34 cellular contexts compared by ENCODE assay signal in genomic region chr12:51177897-51178296, GRCh38.
"Had no signal": no experiment of that assay in that cellular context is flagged by ENCODE, and none has a peak within 500 bp of the region (broad histone marks: within the 10 kb centered on the region; RNA-seq: fewer than 3 reads in every experiment).

No MANE protein-coding gene starts in this region.

- H3K36me3 ChIP-seq: adrenal gland, ascending aorta, brain microvascular endothelial cell, breast epithelium, cardiac muscle cell had no signal

- FAIRE-seq: astrocyte, bronchial epithelial cell had no signal

- DNase-seq: activated effector memory CD4-positive, alpha-beta T cell treated with anti-CD3 and anti-CD28 coated beads, Interleukin-2, amount 50 U/mL, for 16 hours; activated effector memory CD4-positive, alpha-beta T cell treated with Interleukin-2 at 50 U/mL for 16 hours; activated gamma-delta T cell; activated gamma-delta T cell treated with Interleukin-2 at 50 U/mL for 16 hours; activated naive CD4-positive, alpha-beta T cell; activated naive CD4-positive, alpha-beta T cell treated with anti-CD3 and anti-CD28 coated beads for 36 hours; activated naive CD4-positive, alpha-beta T cell treated with anti-CD3 and anti-CD28 coated beads, Interleukin-2, amount 10 ng/mL, durations not matched to agents 7 days and 5 days; activated naive CD4-positive, alpha-beta T cell treated with anti-CD3 and anti-CD28 coated beads, Interleukin-2, amount 50 U/mL, for 16 hours; activated naive CD4-positive, alpha-beta T cell treated with Interleukin-2 at 50 U/mL for 16 hours; activated naive CD8-positive, alpha-beta T cell treated with anti-CD3 and anti-CD28 coated beads for 36 hours; activated naive CD8-positive, alpha-beta T cell treated with anti-CD3 and anti-CD28 coated beads, Interleukin-2, amount 10 ng/mL, durations not matched to agents 7 days and 5 days; activated naive CD8-positive, alpha-beta T cell treated with anti-CD3 and anti-CD28 coated beads, Interleukin-2, amount 50 U/mL, for 24 hours; activated T-cell treated with anti-CD3 and anti-CD28 coated beads, Interleukin-2, amount 50 U/mL, for 1 hour; activated T-cell treated with anti-CD3 and anti-CD28 coated beads, Interleukin-2, amount 50 U/mL, for 24 hours; activated T-cell treated with anti-CD3 and anti-CD28 coated beads, Interleukin-2, amount 50 U/mL, for 4 hours; activated T-cell treated with anti-CD3 and anti-CD28 coated beads, Interleukin-2, amount 50 U/mL, for 48 hours; activated T-cell treated with anti-CD3 and anti-CD28 coated beads, Interleukin-2, amount 50 U/mL, for 72 hours; adrenal gland; amniotic stem cell; amygdala; anterior cingulate cortex; aorta; body of pancreas; brain microvascular endothelial cell; caudate nucleus; central memory CD4-positive, alpha-beta T cell; cerebellar nuclear complex had no signal

- H3K4me3 ChIP-seq: adrenal gland, ascending aorta, body of pancreas, breast epithelium, cardiac muscle cell had no signal

- H3K9me3 ChIP-seq: adrenal gland, ascending aorta, body of pancreas, breast epithelium had no signal

- H3K4me1 ChIP-seq: adrenal gland, ascending aorta, body of pancreas, breast epithelium had no signal

- H3K27ac ChIP-seq: adrenal gland, ascending aorta, body of pancreas, brain microvascular endothelial cell, breast epithelium, cardiac muscle cell had no signal

- ATAC-seq: activated naive CD4-positive, alpha-beta T cell treated with anti-CD3 and anti-CD28 coated beads, Interleukin-2, amount 50 U/mL, for 72 hours; activated naive CD8-positive, alpha-beta T cell treated with anti-CD3 and anti-CD28 coated beads, Interleukin-2, amount 50 U/mL, for 24 hours; activated T-cell treated with anti-CD3 and anti-CD28 coated beads, Interleukin-2, amount 50 U/mL, for 4 hours; activated T-cell treated with anti-CD3 and anti-CD28 coated beads, Interleukin-2, amount 50 U/mL, for 72 hours; activated T-helper 17 cell treated with anti-CD3 and anti-CD28 coated beads, Interleukin-2, amount 50 U/mL, for 72 hours; body of pancreas had no signal

- H3K27me3 ChIP-seq: adrenal gland, ascending aorta, body of pancreas, brain microvascular endothelial cell, breast epithelium had no signal
